ENCODE assay signal across 9 cellular contexts in genomic region chr7:22082553-22082885, GRCh38.
DNase-seq lines count a peak whose midpoint lies in the region; ATAC-seq, FAIRE-seq and TF ChIP-seq lines count a peak whose summit lies in the region.
"Had no signal": no experiment of that assay in that cellular context is flagged by ENCODE, and none has a peak within 500 bp of the region (broad histone marks: within the 10 kb centered on the region; RNA-seq: fewer than 3 reads in every experiment).

No MANE protein-coding gene starts in this region.

- H3K79me2 ChIP-seq in PC-9 (ENCODE audit: low read depth): no peaks in the 10 kb centered on the region

- no peak for TF ChIP-seq CTCF in PC-9 (conservative IDR thresholded peaks at IDR 0.05)
- no peak for TF ChIP-seq CTCF in fibroblast of mammary gland (conservative IDR thresholded peaks at IDR 0.05; ENCODE audit: control insufficient read depth, insufficient read depth, low read depth, low read length)
- no peak for TF ChIP-seq CTCF in pancreas (IDR thresholded peaks at IDR 0.05)

- H3K27me3 Mint-ChIP-seq in activated naive CD4-positive, alpha-beta T cell treated with anti-CD3 and anti-CD28 coated beads, Interleukin-2, amount 50 U/mL, for 24 hours: peaks cover 9% of the 10 kb centered on the region

- POLR2A ChIA-PET in PC-9 (lab: Charles Lee; ENCODE audit: unreplicated experiment): interaction anchor here (0.5 kb wide), 1 partner anchor 117 kb away, joined by 4 read pairs; no protein-coding TSS in a partner anchor

- intact Hi-C loops in PC-9 (cut with micrococcal nuclease; ENCODE audit: unreplicated experiment) (loop anchor here (2.0 to 5.0 kb wide), 3 partner anchors 80 to 655 kb away; partner anchors contain the start of gene SP4), pancreas (cut with DNase I) (no loop called here)

- H3K4me3 ChIP-seq in PC-9: peak overlapping the region; percentile 65
- H3K4me3 ChIP-seq in fibroblast of mammary gland (ENCODE audit: control insufficient read depth, low read depth, low read length): peak overlapping the region; percentile 51
- H3K4me3 ChIP-seq in pancreas: peak overlapping the region; percentile 39 to 67 (median 52)

- H3F3A ChIP-seq in PC-9 (ENCODE audit: insufficient read depth, low read depth): no peaks in the 10 kb centered on the region

- H3K4me1 ChIP-seq in PC-9 (replicated peaks; ENCODE audit: insufficient read depth) (peaks cover 11% of the 10 kb centered on the region; the same call in 1 of the 2 replicates), pancreas (peaks cover 0 to 5% (median 4%) of the 10 kb centered on the region in 3 donors)

- no peak for DNase-seq in activated naive CD4-positive, alpha-beta T cell (lab: John Stamatoyannopoulos, UW)
- DNase-seq in PC-9: no peak
- DNase-seq in fibroblast of mammary gland (ENCODE audit: low read depth): no peak
- no peak for DNase-seq in pancreas
- DNase-seq in frontal cortex (ENCODE audit: low spot score in 2 of 2): no peak
- no peak for DNase-seq in OCI-M2 (lab: John Stamatoyannopoulos, UW; ENCODE audit: unreplicated experiment)
- no peak for DNase-seq in superior temporal gyrus (ENCODE audit: extremely low spot score)

- H3K4me1 Mint-ChIP-seq in activated naive CD4-positive, alpha-beta T cell treated with anti-CD3 and anti-CD28 coated beads, Interleukin-2, amount 50 U/mL, for 24 hours: peaks cover 15% of the 10 kb centered on the region

- H3K9me2 ChIP-seq in PC-9 (ENCODE audit: insufficient read depth): no peaks in the 10 kb centered on the region

- BruUV-seq in PC-9 (replicated peaks; lab: Mats Ljungman, UMichigan): no TSS peak

- 2% methylated on average over 10 of the region's 10 CpGs for WGBS in pancreas, 2 donors

- peak overlapping the region; percentile 84 for H3K4me3 Mint-ChIP-seq in activated naive CD4-positive, alpha-beta T cell treated with anti-CD3 and anti-CD28 coated beads, Interleukin-2, amount 50 U/mL, for 24 hours

- H3K9me3 ChIP-seq in PC-9 (ENCODE audit: insufficient read depth, low read depth) (peaks cover 8% of the 10 kb centered on the region; the same call in 1 of the 2 replicates), pancreas (no peaks in the 10 kb centered on the region)

- H3K27me3 ChIP-seq in PC-9 (ENCODE audit: insufficient read depth, low read depth) (peaks cover 49% of the 10 kb centered on the region), pancreas (no peaks in the 10 kb centered on the region)

- H3K9me3 Mint-ChIP-seq in activated naive CD4-positive, alpha-beta T cell treated with anti-CD3 and anti-CD28 coated beads, Interleukin-2, amount 50 U/mL, for 24 hours: no peaks in the 10 kb centered on the region

- H3K36me3 Mint-ChIP-seq in activated naive CD4-positive, alpha-beta T cell treated with anti-CD3 and anti-CD28 coated beads, Interleukin-2, amount 50 U/mL, for 24 hours: no peaks in the 10 kb centered on the region

- peak overlapping the region; percentile 82 for H3K4me2 ChIP-seq in PC-9

- H3K27ac ChIP-seq in PC-9 (no peak overlapping the region), pancreas (peak overlapping the region; percentile 49 to 90 (median 78))

- CTCF ChIA-PET in PC-9 (lab: Charles Lee): interaction anchor here (0.6 to 1.4 kb wide), 4 partner anchors 27 to 671 kb away, joined by 3 to 10 read pairs (median 4); no protein-coding TSS in a partner anchor

- H3K27ac Mint-ChIP-seq in activated naive CD4-positive, alpha-beta T cell treated with anti-CD3 and anti-CD28 coated beads, Interleukin-2, amount 50 U/mL, for 24 hours: peak overlapping the region; percentile 35

- ATAC-seq in pancreas: peak; percentile 36 to 58 (median 52)

- no peaks in the 10 kb centered on the region for H3K36me3 ChIP-seq in PC-9 (ENCODE audit: low read depth)
- H3K36me3 ChIP-seq in pancreas: no peaks in the 10 kb centered on the region

- H4K20me1 ChIP-seq in PC-9 (ENCODE audit: insufficient read depth): no peaks in the 10 kb centered on the region

- no peak for FAIRE-seq in pancreas (lab: Jason Lieb, UNC)
- no peak for FAIRE-seq in frontal cortex (lab: Jason Lieb, UNC)
- FAIRE-seq: endometrium had no signal

- peak overlapping the region; percentile 91 for H2AFZ ChIP-seq in PC-9
